9 cellular contexts compared by ENCODE assay signal in genomic region chr4:48343531-48343930, GRCh38. TPM values are rescaled to one million over a fixed set of nuclear protein-coding genes. Genes with fewer than 3 reads are reported as not detected.
A peak's percentile ranks its signal among the peaks of the same experiment; 100 is the strongest.
DNase-seq lines count a peak whose midpoint lies in the region; ATAC-seq and TF ChIP-seq lines count a peak whose summit lies in the region.
"Had no signal": no experiment of that assay in that cellular context is flagged by ENCODE, and none has a peak within 500 bp of the region (broad histone marks: within the 10 kb centered on the region; RNA-seq: fewer than 3 reads in every experiment).

No MANE protein-coding gene starts in this region.

- peak overlapping the region; percentile 96 to 97 for H3K4me3 Mint-ChIP-seq in CD14-positive monocyte
- peak overlapping the region in 3 of 4 donors; percentile 97 to 99 (median 98) for H3K4me3 Mint-ChIP-seq in IgD-negative memory B cell
- H3K4me3 Mint-ChIP-seq in natural killer cell, result peak overlapping the region; percentile 93

- H3K4me3 ChIP-seq in breast epithelium, result peak overlapping the region in 2 of 3 donors; percentile 85 to 87
- no peak overlapping the region for H3K4me3 ChIP-seq in mucosa of descending colon

- H3K9me3 ChIP-seq in breast epithelium (no peaks in the 10 kb centered on the region), mucosa of descending colon (no peaks in the 10 kb centered on the region)

- TF ChIP-seq CTCF in CD14-positive monocyte (IDR thresholded peaks at IDR 0.05) (no peak), breast epithelium (IDR thresholded peaks at IDR 0.05) (no peak), natural killer cell (IDR thresholded peaks at IDR 0.05) (no peak), mucosa of descending colon (IDR thresholded peaks at IDR 0.05) (no peak), RWPE1 (conservative IDR thresholded peaks at IDR 0.05; ENCODE audit: low read depth) (no peak)

- no peak for TF ChIP-seq POLR2A in breast epithelium (IDR thresholded peaks at IDR 0.05)

- POLR2A ChIA-PET in RWPE1 (lab: Yijun Ruan, JAX; ENCODE audit: low non-redundant PET), result no interaction called here

- H3K4me1 ChIP-seq in breast epithelium (peaks cover 0 to 9% of the 10 kb centered on the region in 2 donors), mucosa of descending colon (ENCODE audit: low read depth) (peaks cover 22% of the 10 kb centered on the region)

- H3K27me3 Mint-ChIP-seq in CD14-positive monocyte (ENCODE audit: low read depth in 3 of 3) (no peaks in the 10 kb centered on the region), IgD-negative memory B cell (no peaks in the 10 kb centered on the region), natural killer cell (ENCODE audit: low read depth in 2 of 2) (no peaks in the 10 kb centered on the region)

- H3K9me3 Mint-ChIP-seq in CD14-positive monocyte, result no peaks in the 10 kb centered on the region
- no peaks in the 10 kb centered on the region for H3K9me3 Mint-ChIP-seq in IgD-negative memory B cell
- no peaks in the 10 kb centered on the region for H3K9me3 Mint-ChIP-seq in natural killer cell

- H3K4me1 Mint-ChIP-seq in CD14-positive monocyte (peaks cover 53% of the 10 kb centered on the region), IgD-negative memory B cell (peaks cover 29 to 52% (median 35%) of the 10 kb centered on the region in 3 donors), natural killer cell (peaks cover 63 to 69% of the 10 kb centered on the region in 2 donors)

- H3K36me3 Mint-ChIP-seq in CD14-positive monocyte (peaks cover 2 to 5% of the 10 kb centered on the region in 2 donors), IgD-negative memory B cell (no peaks in the 10 kb centered on the region), natural killer cell (no peaks in the 10 kb centered on the region)

- H3K27me3 ChIP-seq in breast epithelium, result no peaks in the 10 kb centered on the region

- intact Hi-C loops in CD14-positive monocyte (cut with micrococcal nuclease) (loop anchor here (5.0 kb wide), 1 partner anchor 76 kb away; the partner anchor contains the start of gene TEC (in 2 of the 2)), breast epithelium (cut with DNase I; ENCODE audit: low total_unique reads) (no loop called here), natural killer cell (cut with micrococcal nuclease) (loop anchor here (2.0 to 5.0 kb wide), 2 partner anchors 216 to 429 kb away; partner anchors contain the start of gene NFXL1), mucosa of descending colon (cut with DNase I, micrococcal nuclease) (no loop called here)

- H3K27ac ChIP-seq in breast epithelium (no peak overlapping the region), RWPE1 (no peak overlapping the region)
- H3K27ac ChIP-seq: HL-60 had no signal

- ATAC-seq in natural killer cell (no peak), mucosa of descending colon (no peak), HG03442 (IDR thresholded peaks at IDR 0.05; ENCODE audit: unreplicated experiment) (no peak)

- DNase-seq in CD14-positive monocyte (ENCODE audit: low spot score) (no peak), breast epithelium (ENCODE audit: low spot score in 2 of 2) (no peak), natural killer cell (no peak), mucosa of descending colon (no peak), RWPE1 (ENCODE audit: low spot score) (no peak), NCI-H2196 (lab: John Stamatoyannopoulos, UW; ENCODE audit: unreplicated experiment) (no peak)

- H3K27ac Mint-ChIP-seq in CD14-positive monocyte, result peak overlapping the region in 1 of 7 donors; percentile 1
- H3K27ac Mint-ChIP-seq in IgD-negative memory B cell, result peak overlapping the region in 2 of 3 donors; percentile 0 to 97
- peak overlapping the region; percentile 93 to 98 for H3K27ac Mint-ChIP-seq in natural killer cell

- H3K36me3 ChIP-seq in breast epithelium (no peaks in the 10 kb centered on the region), mucosa of descending colon (ENCODE audit: low read depth) (no peaks in the 10 kb centered on the region)

- CTCF ChIA-PET in RWPE1 (lab: Yijun Ruan, JAX), result interaction anchor here (1.0 kb wide), 1 partner anchor 28 kb away, joined by 4 read pairs; no protein-coding TSS in a partner anchor

RNA-seq across cellular contexts. Expression of gene SLAIN2, which starts 2.2 kb away (rescaled TPM):
- polyA plus RNA-seq in CD14-positive monocyte, result 10 to 100 TPM; 13.9 to 17.6 TPM
- 18.3 TPM for polyA plus RNA-seq in IgD-negative memory B cell
- 10 to 100 TPM; 41.6 to 76.6 (median 76.5) TPM for total RNA-seq in breast epithelium
- 100 to 1,000 TPM in 1 of 3 donors, 10 to 100 TPM in 2; 76.9 to 103 (median 98.5) TPM for total RNA-seq in natural killer cell
- total RNA-seq in mucosa of descending colon, result 100 to 1,000 TPM in 1 of 3 donors, 10 to 100 TPM in 2; 73.5 to 153 (median 90.6) TPM

Comparison
In these comparisons a context has a peak if more than half of its experiments do, and no peak if none do; other contexts are left out.
1. intact Hi-C loops: an anchor here in CD14-positive monocyte (5.0 kb wide) and natural killer cell (2.0 to 5.0 kb wide); none called in breast epithelium and mucosa of descending colon.